ENCODE assay signal across 1 cellular context in the genomic region with DNA sequence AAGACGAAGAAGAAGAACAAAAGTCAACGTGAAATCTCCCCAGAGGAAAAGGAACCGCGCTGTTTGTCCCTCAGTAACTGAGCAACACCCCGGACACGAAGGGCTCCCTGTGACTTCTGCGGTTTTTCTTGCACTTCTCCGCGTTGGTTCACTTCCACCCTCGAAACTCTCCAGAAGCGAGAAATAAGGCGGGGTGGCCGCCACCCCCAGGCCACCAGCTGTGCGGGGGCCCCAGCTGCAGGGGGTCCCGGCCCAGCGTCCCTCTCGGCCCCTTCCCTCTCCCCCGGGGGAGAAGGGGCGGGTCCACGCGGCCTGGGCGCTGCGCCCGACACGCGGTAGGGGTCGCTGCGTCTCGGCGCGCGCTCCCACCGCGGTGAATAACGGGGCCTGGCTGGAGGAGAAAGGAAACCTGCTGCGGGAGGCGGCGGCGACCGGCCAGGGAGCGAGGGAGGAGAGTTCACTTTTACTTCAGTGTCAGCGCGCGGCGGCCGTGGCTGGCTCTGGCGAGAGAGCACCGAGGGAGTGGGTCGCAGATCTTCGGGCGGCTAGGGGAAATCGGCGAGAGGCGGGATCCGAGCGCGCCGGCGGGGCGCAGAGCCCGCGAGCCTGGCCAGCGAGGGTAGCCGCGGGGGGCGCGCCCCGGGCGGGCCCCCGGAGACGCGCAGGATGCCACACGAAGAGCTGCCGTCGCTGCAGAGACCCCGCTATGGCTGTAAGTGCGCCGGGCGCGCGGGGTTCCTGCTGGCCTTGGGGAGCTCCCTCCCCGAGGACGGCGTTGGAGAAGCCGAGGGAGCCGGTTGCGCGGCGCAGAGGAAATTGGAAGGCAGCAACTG.
TF ChIP-seq lines count a peak whose summit lies in the region.

A gene with protein sequence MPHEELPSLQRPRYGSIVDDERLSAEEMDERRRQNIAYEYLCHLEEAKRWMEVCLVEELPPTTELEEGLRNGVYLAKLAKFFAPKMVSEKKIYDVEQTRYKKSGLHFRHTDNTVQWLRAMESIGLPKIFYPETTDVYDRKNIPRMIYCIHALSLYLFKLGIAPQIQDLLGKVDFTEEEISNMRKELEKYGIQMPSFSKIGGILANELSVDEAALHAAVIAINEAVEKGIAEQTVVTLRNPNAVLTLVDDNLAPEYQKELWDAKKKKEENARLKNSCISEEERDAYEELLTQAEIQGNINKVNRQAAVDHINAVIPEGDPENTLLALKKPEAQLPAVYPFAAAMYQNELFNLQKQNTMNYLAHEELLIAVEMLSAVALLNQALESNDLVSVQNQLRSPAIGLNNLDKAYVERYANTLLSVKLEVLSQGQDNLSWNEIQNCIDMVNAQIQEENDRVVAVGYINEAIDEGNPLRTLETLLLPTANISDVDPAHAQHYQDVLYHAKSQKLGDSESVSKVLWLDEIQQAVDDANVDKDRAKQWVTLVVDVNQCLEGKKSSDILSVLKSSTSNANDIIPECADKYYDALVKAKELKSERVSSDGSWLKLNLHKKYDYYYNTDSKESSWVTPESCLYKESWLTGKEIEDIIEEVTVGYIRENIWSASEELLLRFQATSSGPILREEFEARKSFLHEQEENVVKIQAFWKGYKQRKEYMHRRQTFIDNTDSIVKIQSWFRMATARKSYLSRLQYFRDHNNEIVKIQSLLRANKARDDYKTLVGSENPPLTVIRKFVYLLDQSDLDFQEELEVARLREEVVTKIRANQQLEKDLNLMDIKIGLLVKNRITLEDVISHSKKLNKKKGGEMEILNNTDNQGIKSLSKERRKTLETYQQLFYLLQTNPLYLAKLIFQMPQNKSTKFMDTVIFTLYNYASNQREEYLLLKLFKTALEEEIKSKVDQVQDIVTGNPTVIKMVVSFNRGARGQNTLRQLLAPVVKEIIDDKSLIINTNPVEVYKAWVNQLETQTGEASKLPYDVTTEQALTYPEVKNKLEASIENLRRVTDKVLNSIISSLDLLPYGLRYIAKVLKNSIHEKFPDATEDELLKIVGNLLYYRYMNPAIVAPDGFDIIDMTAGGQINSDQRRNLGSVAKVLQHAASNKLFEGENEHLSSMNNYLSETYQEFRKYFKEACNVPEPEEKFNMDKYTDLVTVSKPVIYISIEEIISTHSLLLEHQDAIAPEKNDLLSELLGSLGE (N-terminal part only) (plus strand): TSS at position 406 of the 833 bp plus-strand sequence. CDS start 261 bp downstream, at position 667.

TF ChIP-seq in K562, 482 proteins besides CTCF, POLR2A, EP300 and RAD21 (continued from another document and continues in another):
- TF ChIP-seq, protein P1, sequence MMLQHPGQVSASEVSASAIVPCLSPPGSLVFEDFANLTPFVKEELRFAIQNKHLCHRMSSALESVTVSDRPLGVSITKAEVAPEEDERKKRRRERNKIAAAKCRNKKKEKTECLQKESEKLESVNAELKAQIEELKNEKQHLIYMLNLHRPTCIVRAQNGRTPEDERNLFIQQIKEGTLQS (IDR thresholded peaks at IDR 0.05) = no peak
- TF ChIP-seq, protein P1 (CRISPR knock-in tag; conservative IDR thresholded peaks at IDR 0.05) = no peak
- 0 out of 2 replicates have a peak, but pooled peaks have one; percentile 24 for TF ChIP-seq HDAC6 (IDR thresholded peaks at IDR 0.05; ENCODE audit: low read depth, low read length)
- TF ChIP-seq ZNF263 (CRISPR knock-in tag; IDR thresholded peaks at IDR 0.05; ENCODE audit: borderline replicate concordance) = no peak
- TF ChIP-seq ZC3H4 (CRISPR knock-in tag; IDR thresholded peaks at IDR 0.05; ENCODE audit: borderline replicate concordance) = peak; percentile 70; the same call in 1 of the 2 replicates
- TF ChIP-seq HNRNPK (IDR thresholded peaks at IDR 0.05; ENCODE audit: low read depth, low read length, poor library complexity, severe bottlenecking) = peak; percentile 54
- TF ChIP-seq, protein P2, sequence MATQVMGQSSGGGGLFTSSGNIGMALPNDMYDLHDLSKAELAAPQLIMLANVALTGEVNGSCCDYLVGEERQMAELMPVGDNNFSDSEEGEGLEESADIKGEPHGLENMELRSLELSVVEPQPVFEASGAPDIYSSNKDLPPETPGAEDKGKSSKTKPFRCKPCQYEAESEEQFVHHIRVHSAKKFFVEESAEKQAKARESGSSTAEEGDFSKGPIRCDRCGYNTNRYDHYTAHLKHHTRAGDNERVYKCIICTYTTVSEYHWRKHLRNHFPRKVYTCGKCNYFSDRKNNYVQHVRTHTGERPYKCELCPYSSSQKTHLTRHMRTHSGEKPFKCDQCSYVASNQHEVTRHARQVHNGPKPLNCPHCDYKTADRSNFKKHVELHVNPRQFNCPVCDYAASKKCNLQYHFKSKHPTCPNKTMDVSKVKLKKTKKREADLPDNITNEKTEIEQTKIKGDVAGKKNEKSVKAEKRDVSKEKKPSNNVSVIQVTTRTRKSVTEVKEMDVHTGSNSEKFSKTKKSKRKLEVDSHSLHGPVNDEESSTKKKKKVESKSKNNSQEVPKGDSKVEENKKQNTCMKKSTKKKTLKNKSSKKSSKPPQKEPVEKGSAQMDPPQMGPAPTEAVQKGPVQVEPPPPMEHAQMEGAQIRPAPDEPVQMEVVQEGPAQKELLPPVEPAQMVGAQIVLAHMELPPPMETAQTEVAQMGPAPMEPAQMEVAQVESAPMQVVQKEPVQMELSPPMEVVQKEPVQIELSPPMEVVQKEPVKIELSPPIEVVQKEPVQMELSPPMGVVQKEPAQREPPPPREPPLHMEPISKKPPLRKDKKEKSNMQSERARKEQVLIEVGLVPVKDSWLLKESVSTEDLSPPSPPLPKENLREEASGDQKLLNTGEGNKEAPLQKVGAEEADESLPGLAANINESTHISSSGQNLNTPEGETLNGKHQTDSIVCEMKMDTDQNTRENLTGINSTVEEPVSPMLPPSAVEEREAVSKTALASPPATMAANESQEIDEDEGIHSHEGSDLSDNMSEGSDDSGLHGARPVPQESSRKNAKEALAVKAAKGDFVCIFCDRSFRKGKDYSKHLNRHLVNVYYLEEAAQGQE (CRISPR knock-in tag; IDR thresholded peaks at IDR 0.05; ENCODE audit: low read depth) = 0 out of 2 replicates have a peak, but pooled peaks have one; percentile 72
- TF ChIP-seq KAT7 (CRISPR knock-in tag; IDR thresholded peaks at IDR 0.05; ENCODE audit: borderline replicate concordance) = 0 out of 2 replicates have a peak, but pooled peaks have one; percentile 29
- TF ChIP-seq PHF8 (IDR thresholded peaks at IDR 0.05; ENCODE audit: borderline replicate concordance, low read length) = peak; percentile 68; the same call in 1 of the 2 replicates
- 0 out of 2 replicates have a peak, but pooled peaks have one; percentile 32 for TF ChIP-seq LARP7 (IDR thresholded peaks at IDR 0.05)
- no peak for TF ChIP-seq ZNF75A (CRISPR knock-in tag; IDR thresholded peaks at IDR 0.05)
- 0 out of 2 replicates have a peak, but pooled peaks have one; percentile 3 for TF ChIP-seq TOE1 (IDR thresholded peaks at IDR 0.05; ENCODE audit: borderline replicate concordance)
- TF ChIP-seq TOE1 (CRISPR knock-in tag; IDR thresholded peaks at IDR 0.05; ENCODE audit: borderline replicate concordance, low read depth) = no peak
- TF ChIP-seq, protein P3, sequence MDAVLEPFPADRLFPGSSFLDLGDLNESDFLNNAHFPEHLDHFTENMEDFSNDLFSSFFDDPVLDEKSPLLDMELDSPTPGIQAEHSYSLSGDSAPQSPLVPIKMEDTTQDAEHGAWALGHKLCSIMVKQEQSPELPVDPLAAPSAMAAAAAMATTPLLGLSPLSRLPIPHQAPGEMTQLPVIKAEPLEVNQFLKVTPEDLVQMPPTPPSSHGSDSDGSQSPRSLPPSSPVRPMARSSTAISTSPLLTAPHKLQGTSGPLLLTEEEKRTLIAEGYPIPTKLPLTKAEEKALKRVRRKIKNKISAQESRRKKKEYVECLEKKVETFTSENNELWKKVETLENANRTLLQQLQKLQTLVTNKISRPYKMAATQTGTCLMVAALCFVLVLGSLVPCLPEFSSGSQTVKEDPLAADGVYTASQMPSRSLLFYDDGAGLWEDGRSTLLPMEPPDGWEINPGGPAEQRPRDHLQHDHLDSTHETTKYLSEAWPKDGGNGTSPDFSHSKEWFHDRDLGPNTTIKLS (IDR thresholded peaks at IDR 0.05; ENCODE audit: borderline replicate concordance, low read depth) = 0 out of 2 replicates have a peak, but pooled peaks have one; percentile 20
- TF ChIP-seq, protein P4, sequence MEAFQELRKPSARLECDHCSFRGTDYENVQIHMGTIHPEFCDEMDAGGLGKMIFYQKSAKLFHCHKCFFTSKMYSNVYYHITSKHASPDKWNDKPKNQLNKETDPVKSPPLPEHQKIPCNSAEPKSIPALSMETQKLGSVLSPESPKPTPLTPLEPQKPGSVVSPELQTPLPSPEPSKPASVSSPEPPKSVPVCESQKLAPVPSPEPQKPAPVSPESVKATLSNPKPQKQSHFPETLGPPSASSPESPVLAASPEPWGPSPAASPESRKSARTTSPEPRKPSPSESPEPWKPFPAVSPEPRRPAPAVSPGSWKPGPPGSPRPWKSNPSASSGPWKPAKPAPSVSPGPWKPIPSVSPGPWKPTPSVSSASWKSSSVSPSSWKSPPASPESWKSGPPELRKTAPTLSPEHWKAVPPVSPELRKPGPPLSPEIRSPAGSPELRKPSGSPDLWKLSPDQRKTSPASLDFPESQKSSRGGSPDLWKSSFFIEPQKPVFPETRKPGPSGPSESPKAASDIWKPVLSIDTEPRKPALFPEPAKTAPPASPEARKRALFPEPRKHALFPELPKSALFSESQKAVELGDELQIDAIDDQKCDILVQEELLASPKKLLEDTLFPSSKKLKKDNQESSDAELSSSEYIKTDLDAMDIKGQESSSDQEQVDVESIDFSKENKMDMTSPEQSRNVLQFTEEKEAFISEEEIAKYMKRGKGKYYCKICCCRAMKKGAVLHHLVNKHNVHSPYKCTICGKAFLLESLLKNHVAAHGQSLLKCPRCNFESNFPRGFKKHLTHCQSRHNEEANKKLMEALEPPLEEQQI (IDR thresholded peaks at IDR 0.05) = no peak
- no peak for TF ChIP-seq BCL6 (CRISPR knock-in tag; IDR thresholded peaks at IDR 0.05)
- no peak for TF ChIP-seq ZFP36 (IDR thresholded peaks at IDR 0.05; ENCODE audit: low read depth, low read length, partially characterized antibody)
- TF ChIP-seq TARDBP (IDR thresholded peaks at IDR 0.05) = 0 out of 2 replicates have a peak, but pooled peaks have one; percentile 49
- no peak for TF ChIP-seq PHB (CRISPR knock-in tag; IDR thresholded peaks at IDR 0.05)
- TF ChIP-seq, protein P5, sequence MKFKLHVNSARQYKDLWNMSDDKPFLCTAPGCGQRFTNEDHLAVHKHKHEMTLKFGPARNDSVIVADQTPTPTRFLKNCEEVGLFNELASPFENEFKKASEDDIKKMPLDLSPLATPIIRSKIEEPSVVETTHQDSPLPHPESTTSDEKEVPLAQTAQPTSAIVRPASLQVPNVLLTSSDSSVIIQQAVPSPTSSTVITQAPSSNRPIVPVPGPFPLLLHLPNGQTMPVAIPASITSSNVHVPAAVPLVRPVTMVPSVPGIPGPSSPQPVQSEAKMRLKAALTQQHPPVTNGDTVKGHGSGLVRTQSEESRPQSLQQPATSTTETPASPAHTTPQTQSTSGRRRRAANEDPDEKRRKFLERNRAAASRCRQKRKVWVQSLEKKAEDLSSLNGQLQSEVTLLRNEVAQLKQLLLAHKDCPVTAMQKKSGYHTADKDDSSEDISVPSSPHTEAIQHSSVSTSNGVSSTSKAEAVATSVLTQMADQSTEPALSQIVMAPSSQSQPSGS (CRISPR knock-in tag; IDR thresholded peaks at IDR 0.05) = peak; percentile 33; the same call in 1 of the 2 replicates
- TF ChIP-seq POLR2AphosphoS5 (IDR thresholded peaks at IDR 0.05; ENCODE audit: control insufficient read depth, insufficient read depth, low read depth, low read length) = peak; percentile 44; the same call in 1 of the 2 replicates
- TF ChIP-seq XRCC5 (IDR thresholded peaks at IDR 0.05; ENCODE audit: low read depth, low read length) = peak; percentile 87
- no peak for TF ChIP-seq SRSF9 (IDR thresholded peaks at IDR 0.05; ENCODE audit: borderline replicate concordance, low read depth, low read length)
- TF ChIP-seq LCOR (CRISPR knock-in tag; IDR thresholded peaks at IDR 0.05) = no peak; the same call in 1 of the 2 replicates
- 0 out of 2 replicates have a peak, but pooled peaks have one; percentile 42 for TF ChIP-seq ATF6 (CRISPR knock-in tag; IDR thresholded peaks at IDR 0.05)
- TF ChIP-seq ZNF583 (CRISPR knock-in tag; IDR thresholded peaks at IDR 0.05) = no peak
- TF ChIP-seq ZBTB26 (CRISPR knock-in tag; IDR thresholded peaks at IDR 0.05) = no peak
- TF ChIP-seq, protein P6, sequence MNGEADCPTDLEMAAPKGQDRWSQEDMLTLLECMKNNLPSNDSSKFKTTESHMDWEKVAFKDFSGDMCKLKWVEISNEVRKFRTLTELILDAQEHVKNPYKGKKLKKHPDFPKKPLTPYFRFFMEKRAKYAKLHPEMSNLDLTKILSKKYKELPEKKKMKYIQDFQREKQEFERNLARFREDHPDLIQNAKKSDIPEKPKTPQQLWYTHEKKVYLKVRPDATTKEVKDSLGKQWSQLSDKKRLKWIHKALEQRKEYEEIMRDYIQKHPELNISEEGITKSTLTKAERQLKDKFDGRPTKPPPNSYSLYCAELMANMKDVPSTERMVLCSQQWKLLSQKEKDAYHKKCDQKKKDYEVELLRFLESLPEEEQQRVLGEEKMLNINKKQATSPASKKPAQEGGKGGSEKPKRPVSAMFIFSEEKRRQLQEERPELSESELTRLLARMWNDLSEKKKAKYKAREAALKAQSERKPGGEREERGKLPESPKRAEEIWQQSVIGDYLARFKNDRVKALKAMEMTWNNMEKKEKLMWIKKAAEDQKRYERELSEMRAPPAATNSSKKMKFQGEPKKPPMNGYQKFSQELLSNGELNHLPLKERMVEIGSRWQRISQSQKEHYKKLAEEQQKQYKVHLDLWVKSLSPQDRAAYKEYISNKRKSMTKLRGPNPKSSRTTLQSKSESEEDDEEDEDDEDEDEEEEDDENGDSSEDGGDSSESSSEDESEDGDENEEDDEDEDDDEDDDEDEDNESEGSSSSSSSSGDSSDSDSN (IDR thresholded peaks at IDR 0.05; ENCODE audit: borderline replicate concordance in 1 of 2, low read depth in 2 of 2, low read length in 2 of 2) = peak; percentile 75; a peak in 2 of 4 replicates
